In the genomic region with DNA sequence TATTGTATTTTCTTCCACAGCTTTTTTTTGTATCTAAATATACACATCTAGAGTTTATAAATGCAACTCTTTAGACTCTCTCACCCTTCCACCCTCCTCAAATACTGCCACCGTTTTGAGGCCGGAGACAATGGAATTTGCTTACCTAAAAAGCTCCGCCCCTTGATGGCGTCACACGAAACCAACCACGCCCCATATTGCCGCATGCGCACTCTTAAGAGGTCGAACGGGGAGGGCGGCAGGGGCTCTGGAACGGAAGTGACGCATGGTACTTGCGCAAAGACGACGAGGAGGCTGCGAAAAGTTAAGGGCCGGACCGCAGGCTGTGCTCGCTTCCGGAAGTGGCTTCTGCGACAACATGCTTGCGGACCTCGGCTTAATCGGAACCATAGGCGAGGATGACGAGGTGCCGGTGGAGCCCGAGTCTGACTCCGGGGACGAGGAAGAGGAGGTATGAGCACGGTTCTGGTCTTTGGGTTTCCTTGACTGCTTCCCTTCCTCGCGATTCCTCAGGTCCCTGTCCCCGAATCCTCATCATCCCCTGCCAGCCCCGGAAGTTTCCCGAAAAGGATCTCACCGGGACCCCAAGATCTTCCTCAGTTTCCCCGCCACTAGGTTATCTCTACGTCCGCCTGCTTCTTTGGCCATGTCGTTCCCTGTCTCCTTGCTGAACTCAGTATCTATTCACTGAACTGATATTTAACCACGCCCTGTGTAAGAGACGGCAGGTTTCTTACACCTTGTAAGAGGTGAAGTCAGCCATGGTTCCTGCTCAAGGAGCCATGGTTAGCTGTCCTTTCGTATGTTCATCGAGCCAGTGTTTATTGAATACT, we compare ENCODE assay signal across 1 cellular context.
TF ChIP-seq lines count a peak whose summit lies in the region.

A gene with protein sequence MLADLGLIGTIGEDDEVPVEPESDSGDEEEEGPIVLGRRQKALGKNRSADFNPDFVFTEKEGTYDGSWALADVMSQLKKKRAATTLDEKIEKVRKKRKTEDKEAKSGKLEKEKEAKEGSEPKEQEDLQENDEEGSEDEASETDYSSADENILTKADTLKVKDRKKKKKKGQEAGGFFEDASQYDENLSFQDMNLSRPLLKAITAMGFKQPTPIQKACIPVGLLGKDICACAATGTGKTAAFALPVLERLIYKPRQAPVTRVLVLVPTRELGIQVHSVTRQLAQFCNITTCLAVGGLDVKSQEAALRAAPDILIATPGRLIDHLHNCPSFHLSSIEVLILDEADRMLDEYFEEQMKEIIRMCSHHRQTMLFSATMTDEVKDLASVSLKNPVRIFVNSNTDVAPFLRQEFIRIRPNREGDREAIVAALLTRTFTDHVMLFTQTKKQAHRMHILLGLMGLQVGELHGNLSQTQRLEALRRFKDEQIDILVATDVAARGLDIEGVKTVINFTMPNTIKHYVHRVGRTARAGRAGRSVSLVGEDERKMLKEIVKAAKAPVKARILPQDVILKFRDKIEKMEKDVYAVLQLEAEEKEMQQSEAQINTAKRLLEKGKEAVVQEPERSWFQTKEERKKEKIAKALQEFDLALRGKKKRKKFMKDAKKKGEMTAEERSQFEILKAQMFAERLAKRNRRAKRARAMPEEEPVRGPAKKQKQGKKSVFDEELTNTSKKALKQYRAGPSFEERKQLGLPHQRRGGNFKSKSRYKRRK (plus strand): TSS at position 326 of the 833 bp plus-strand sequence. CDS start 33 bp downstream, at position 359.

TF ChIP-seq in K562, 482 proteins besides CTCF, POLR2A, EP300 and RAD21 (continued from another document and continues in another):
- TF ChIP-seq, protein P1, sequence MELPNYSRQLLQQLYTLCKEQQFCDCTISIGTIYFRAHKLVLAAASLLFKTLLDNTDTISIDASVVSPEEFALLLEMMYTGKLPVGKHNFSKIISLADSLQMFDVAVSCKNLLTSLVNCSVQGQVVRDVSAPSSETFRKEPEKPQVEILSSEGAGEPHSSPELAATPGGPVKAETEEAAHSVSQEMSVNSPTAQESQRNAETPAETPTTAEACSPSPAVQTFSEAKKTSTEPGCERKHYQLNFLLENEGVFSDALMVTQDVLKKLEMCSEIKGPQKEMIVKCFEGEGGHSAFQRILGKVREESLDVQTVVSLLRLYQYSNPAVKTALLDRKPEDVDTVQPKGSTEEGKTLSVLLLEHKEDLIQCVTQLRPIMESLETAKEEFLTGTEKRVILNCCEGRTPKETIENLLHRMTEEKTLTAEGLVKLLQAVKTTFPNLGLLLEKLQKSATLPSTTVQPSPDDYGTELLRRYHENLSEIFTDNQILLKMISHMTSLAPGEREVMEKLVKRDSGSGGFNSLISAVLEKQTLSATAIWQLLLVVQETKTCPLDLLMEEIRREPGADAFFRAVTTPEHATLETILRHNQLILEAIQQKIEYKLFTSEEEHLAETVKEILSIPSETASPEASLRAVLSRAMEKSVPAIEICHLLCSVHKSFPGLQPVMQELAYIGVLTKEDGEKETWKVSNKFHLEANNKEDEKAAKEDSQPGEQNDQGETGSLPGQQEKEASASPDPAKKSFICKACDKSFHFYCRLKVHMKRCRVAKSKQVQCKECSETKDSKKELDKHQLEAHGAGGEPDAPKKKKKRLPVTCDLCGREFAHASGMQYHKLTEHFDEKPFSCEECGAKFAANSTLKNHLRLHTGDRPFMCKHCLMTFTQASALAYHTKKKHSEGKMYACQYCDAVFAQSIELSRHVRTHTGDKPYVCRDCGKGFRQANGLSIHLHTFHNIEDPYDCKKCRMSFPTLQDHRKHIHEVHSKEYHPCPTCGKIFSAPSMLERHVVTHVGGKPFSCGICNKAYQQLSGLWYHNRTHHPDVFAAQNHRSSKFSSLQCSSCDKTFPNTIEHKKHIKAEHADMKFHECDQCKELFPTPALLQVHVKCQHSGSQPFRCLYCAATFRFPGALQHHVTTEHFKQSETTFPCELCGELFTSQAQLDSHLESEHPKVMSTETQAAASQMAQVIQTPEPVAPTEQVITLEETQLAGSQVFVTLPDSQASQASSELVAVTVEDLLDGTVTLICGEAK (IDR thresholded peaks at IDR 0.05): peak; percentile 96
- TF ChIP-seq, protein P1 (CRISPR knock-in tag; IDR thresholded peaks at IDR 0.05): no peak
- TF ChIP-seq C11orf30 (IDR thresholded peaks at IDR 0.05; ENCODE audit: low read depth) (peak; percentile 78), ZNF316 (IDR thresholded peaks at IDR 0.05) (peak; percentile 92), ZSCAN32 (CRISPR knock-in tag; IDR thresholded peaks at IDR 0.05) (no peak), CEBPG (CRISPR knock-in tag; IDR thresholded peaks at IDR 0.05) (peak; percentile 92), CEBPG (tag; conservative IDR thresholded peaks at IDR 0.05 in 1 of 2, IDR thresholded peaks at IDR 0.05 in 1 of 2) (peak; percentile 89 to 94), EZH2 (IDR thresholded peaks at IDR 0.05; ENCODE audit: borderline replicate concordance, low read depth, low read length) (no peak), GABPA (tag; conservative IDR thresholded peaks at IDR 0.05; ENCODE audit: low read depth) (peak; percentile 97), KAT2B (IDR thresholded peaks at IDR 0.05; ENCODE audit: low read depth, low read length) (no peak), GABPB1 (CRISPR knock-in tag; IDR thresholded peaks at IDR 0.05) (peak; percentile 97), DPF2 (IDR thresholded peaks at IDR 0.05) (0 out of 2 replicates have a peak, but pooled peaks have one; percentile 28), TSC22D4 (tag; IDR thresholded peaks at IDR 0.05) (no peak), DNMT1 (IDR thresholded peaks at IDR 0.05) (peak; percentile 53; the same call in 1 of the 2 replicates), SOX6 (IDR thresholded peaks at IDR 0.05) (no peak), SAP30 (IDR thresholded peaks at IDR 0.05; ENCODE audit: borderline replicate concordance, insufficient read depth, low read depth, low read length, poor library complexity, severe bottlenecking) (peak; percentile 82), SIN3B (IDR thresholded peaks at IDR 0.05; ENCODE audit: low read depth) (0 out of 2 replicates have a peak, but pooled peaks have one; percentile 38), MXI1 (IDR thresholded peaks at IDR 0.05; ENCODE audit: low read depth, low read length) (peak; percentile 70), TRIM24 (IDR thresholded peaks at IDR 0.05) (peak in 1 of 2 experiments; percentile 91; a peak in 2 of 4 replicates), RBBP5 (IDR thresholded peaks at IDR 0.05; ENCODE audit: borderline replicate concordance, insufficient read depth, low read length, poor library complexity, severe bottlenecking) (peak; percentile 83), ZNF583 (CRISPR knock-in tag; IDR thresholded peaks at IDR 0.05) (no peak), KDM4B (IDR thresholded peaks at IDR 0.05; ENCODE audit: borderline replicate concordance in 2 of 2, low read depth in 1 of 2) (0 out of 4 replicates have a peak, but pooled peaks of 1 of the 2 experiments have one; percentile 56), SIN3A (IDR thresholded peaks at IDR 0.05; ENCODE audit: borderline replicate concordance in 2 of 2, control insufficient read depth in 1 of 2, low read depth in 2 of 2, low read length in 2 of 2) (peak; percentile 70 to 94; a peak in 3 of 4 replicates), ZFX (CRISPR knock-in tag; IDR thresholded peaks at IDR 0.05) (peak; percentile 60), ELF1 (tag; IDR thresholded peaks at IDR 0.05) (peak; percentile 84), ZNF354B (CRISPR knock-in tag; IDR thresholded peaks at IDR 0.05) (no peak), NCOA6 (IDR thresholded peaks at IDR 0.05) (no peak), FOXK2 (conservative IDR thresholded peaks at IDR 0.05 in 1 of 2, IDR thresholded peaks at IDR 0.05 in 1 of 2; ENCODE audit: low read depth in 2 of 2) (peak; percentile 87 to 93), RUNX1 (IDR thresholded peaks at IDR 0.05; ENCODE audit: low read depth) (no peak)
- TF ChIP-seq, protein P2, sequence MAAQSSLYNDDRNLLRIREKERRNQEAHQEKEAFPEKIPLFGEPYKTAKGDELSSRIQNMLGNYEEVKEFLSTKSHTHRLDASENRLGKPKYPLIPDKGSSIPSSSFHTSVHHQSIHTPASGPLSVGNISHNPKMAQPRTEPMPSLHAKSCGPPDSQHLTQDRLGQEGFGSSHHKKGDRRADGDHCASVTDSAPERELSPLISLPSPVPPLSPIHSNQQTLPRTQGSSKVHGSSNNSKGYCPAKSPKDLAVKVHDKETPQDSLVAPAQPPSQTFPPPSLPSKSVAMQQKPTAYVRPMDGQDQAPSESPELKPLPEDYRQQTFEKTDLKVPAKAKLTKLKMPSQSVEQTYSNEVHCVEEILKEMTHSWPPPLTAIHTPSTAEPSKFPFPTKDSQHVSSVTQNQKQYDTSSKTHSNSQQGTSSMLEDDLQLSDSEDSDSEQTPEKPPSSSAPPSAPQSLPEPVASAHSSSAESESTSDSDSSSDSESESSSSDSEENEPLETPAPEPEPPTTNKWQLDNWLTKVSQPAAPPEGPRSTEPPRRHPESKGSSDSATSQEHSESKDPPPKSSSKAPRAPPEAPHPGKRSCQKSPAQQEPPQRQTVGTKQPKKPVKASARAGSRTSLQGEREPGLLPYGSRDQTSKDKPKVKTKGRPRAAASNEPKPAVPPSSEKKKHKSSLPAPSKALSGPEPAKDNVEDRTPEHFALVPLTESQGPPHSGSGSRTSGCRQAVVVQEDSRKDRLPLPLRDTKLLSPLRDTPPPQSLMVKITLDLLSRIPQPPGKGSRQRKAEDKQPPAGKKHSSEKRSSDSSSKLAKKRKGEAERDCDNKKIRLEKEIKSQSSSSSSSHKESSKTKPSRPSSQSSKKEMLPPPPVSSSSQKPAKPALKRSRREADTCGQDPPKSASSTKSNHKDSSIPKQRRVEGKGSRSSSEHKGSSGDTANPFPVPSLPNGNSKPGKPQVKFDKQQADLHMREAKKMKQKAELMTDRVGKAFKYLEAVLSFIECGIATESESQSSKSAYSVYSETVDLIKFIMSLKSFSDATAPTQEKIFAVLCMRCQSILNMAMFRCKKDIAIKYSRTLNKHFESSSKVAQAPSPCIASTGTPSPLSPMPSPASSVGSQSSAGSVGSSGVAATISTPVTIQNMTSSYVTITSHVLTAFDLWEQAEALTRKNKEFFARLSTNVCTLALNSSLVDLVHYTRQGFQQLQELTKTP (IDR thresholded peaks at IDR 0.05; ENCODE audit: low read depth in 1 of 2, partially characterized antibody in 2 of 2): peak in 1 of 2 experiments; percentile 23
- TF ChIP-seq, protein P3, sequence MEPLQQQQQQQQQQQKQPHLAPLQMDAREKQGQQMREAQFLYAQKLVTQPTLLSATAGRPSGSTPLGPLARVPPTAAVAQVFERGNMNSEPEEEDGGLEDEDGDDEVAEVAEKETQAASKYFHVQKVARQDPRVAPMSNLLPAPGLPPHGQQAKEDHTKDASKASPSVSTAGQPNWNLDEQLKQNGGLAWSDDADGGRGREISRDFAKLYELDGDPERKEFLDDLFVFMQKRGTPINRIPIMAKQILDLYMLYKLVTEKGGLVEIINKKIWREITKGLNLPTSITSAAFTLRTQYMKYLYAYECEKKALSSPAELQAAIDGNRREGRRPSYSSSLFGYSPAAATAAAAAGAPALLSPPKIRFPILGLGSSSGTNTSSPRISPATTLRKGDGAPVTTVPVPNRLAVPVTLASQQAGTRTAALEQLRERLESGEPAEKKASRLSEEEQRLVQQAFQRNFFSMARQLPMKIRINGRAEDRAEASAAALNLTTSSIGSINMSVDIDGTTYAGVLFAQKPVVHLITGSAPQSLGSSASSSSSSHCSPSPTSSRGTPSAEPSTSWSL (CRISPR knock-in tag; IDR thresholded peaks at IDR 0.05; ENCODE audit: borderline replicate concordance): no peak
- TF ChIP-seq, protein P4, sequence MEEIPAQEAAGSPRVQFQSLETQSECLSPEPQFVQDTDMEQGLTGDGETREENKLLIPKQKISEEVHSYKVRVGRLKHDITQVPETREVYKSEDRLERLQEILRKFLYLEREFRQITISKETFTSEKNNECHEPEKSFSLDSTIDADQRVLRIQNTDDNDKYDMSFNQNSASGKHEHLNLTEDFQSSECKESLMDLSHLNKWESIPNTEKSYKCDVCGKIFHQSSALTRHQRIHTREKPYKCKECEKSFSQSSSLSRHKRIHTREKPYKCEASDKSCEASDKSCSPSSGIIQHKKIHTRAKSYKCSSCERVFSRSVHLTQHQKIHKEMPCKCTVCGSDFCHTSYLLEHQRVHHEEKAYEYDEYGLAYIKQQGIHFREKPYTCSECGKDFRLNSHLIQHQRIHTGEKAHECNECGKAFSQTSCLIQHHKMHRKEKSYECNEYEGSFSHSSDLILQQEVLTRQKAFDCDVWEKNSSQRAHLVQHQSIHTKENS (CRISPR knock-in tag; IDR thresholded peaks at IDR 0.05): no peak
- TF ChIP-seq, protein P5, sequence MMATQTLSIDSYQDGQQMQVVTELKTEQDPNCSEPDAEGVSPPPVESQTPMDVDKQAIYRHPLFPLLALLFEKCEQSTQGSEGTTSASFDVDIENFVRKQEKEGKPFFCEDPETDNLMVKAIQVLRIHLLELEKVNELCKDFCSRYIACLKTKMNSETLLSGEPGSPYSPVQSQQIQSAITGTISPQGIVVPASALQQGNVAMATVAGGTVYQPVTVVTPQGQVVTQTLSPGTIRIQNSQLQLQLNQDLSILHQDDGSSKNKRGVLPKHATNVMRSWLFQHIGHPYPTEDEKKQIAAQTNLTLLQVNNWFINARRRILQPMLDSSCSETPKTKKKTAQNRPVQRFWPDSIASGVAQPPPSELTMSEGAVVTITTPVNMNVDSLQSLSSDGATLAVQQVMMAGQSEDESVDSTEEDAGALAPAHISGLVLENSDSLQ (IDR thresholded peaks at IDR 0.05): 0 out of 2 replicates have a peak, but pooled peaks have one; percentile 19
